In genomic region chr4:107453987-107454386, GRCh38 we compare ENCODE assay signal across 30 cellular contexts.
"Had no signal": no experiment of that assay in that cellular context is flagged by ENCODE, and none has a peak within 500 bp of the region (broad histone marks: within the 10 kb centered on the region; RNA-seq: fewer than 3 reads in every experiment).

No MANE protein-coding gene starts in this region.

- H3K4me3 Mint-ChIP-seq: activated CD4-positive, alpha-beta memory T cell treated with anti-CD3 and anti-CD28 coated beads, Interleukin-2, amount 10 ng/mL, durations not matched to agents 7 days and 5 days; activated CD4-positive, alpha-beta T cell treated with anti-CD3 and anti-CD28 coated beads for 36 hours; activated CD4-positive, alpha-beta T cell treated with anti-CD3 and anti-CD28 coated beads, Interleukin-2, amount 10 ng/mL, durations not matched to agents 7 days and 5 days; activated naive CD4-positive, alpha-beta T cell treated with anti-CD3 and anti-CD28 coated beads, Interleukin-2, amount 10 ng/mL, durations not matched to agents 7 days and 5 days; activated naive CD8-positive, alpha-beta T cell; activated T-cell treated with anti-CD3 and anti-CD28 coated beads, Interleukin-2, amount 50 U/mL, for 24 hours; activated T-cell treated with anti-CD3 and anti-CD28 coated beads, Interleukin-2, amount 50 U/mL, for 72 hours; endodermal cell; T-helper 17 cell; T-helper 2 cell treated with Interferon-gamma antibody and Interleukin-4, amounts not matched to agents 5 μg/mL and 100 μg/mL, for 36 hours had no signal

- H3K36me3 Mint-ChIP-seq: activated naive CD4-positive, alpha-beta T cell treated with anti-CD3 and anti-CD28 coated beads, Interleukin-2, amount 10 ng/mL, durations not matched to agents 7 days and 5 days; activated naive CD8-positive, alpha-beta T cell had no signal

- H3K4me1 ChIP-seq: colonic mucosa, foreskin keratinocyte had no signal

- H3K9me3 Mint-ChIP-seq: activated CD4-positive, alpha-beta memory T cell treated with anti-CD3 and anti-CD28 coated beads, Interleukin-2, amount 10 ng/mL, durations not matched to agents 7 days and 5 days; activated CD4-positive, alpha-beta T cell treated with anti-CD3 and anti-CD28 coated beads, Interleukin-2, amount 10 ng/mL, durations not matched to agents 7 days and 5 days; activated naive CD4-positive, alpha-beta T cell treated with anti-CD3 and anti-CD28 coated beads, Interleukin-2, amount 10 ng/mL, durations not matched to agents 7 days and 5 days; activated T-cell treated with anti-CD3 and anti-CD28 coated beads, Interleukin-2, amount 50 U/mL, for 24 hours; activated T-cell treated with anti-CD3 and anti-CD28 coated beads, Interleukin-2, amount 50 U/mL, for 72 hours; endodermal cell; T-helper 2 cell treated with Interferon-gamma antibody and Interleukin-4, amounts not matched to agents 5 μg/mL and 100 μg/mL, for 36 hours had no signal

- ATAC-seq: activated CD4-positive, alpha-beta T cell treated with anti-CD3 and anti-CD28 coated beads for 36 hours; activated T-cell treated with anti-CD3 and anti-CD28 coated beads, Interleukin-2, amount 50 U/mL, for 72 hours; foreskin keratinocyte; gastrocnemius medialis; heart left ventricle; T-helper 17 cell had no signal

- H3K27me3 ChIP-seq: colonic mucosa, esophagus muscularis mucosa, gastrocnemius medialis, heart left ventricle had no signal

- H3K27ac ChIP-seq: colonic mucosa, esophagus muscularis mucosa, foreskin keratinocyte, gastrocnemius medialis, heart left ventricle had no signal

- H3K4me1 Mint-ChIP-seq: activated CD4-positive, alpha-beta memory T cell treated with anti-CD3 and anti-CD28 coated beads, Interleukin-2, amount 10 ng/mL, durations not matched to agents 7 days and 5 days; activated CD4-positive, alpha-beta T cell treated with anti-CD3 and anti-CD28 coated beads for 36 hours; activated CD4-positive, alpha-beta T cell treated with anti-CD3 and anti-CD28 coated beads, Interleukin-2, amount 10 ng/mL, durations not matched to agents 7 days and 5 days; activated naive CD4-positive, alpha-beta T cell treated with anti-CD3 and anti-CD28 coated beads, Interleukin-2, amount 10 ng/mL, durations not matched to agents 7 days and 5 days had no signal

- H3K27me3 Mint-ChIP-seq: activated naive CD4-positive, alpha-beta T cell treated with anti-CD3 and anti-CD28 coated beads, Interleukin-2, amount 10 ng/mL, durations not matched to agents 7 days and 5 days had no signal

- DNase-seq: activated CD4-positive, alpha-beta memory T cell treated with anti-CD3 and anti-CD28 coated beads, Interleukin-2, amount 10 ng/mL, durations not matched to agents 7 days and 5 days; activated CD4-positive, alpha-beta T cell treated with anti-CD3 and anti-CD28 coated beads for 36 hours; activated CD4-positive, alpha-beta T cell treated with anti-CD3 and anti-CD28 coated beads, Interleukin-2, amount 10 ng/mL, durations not matched to agents 7 days and 5 days; activated CD4-positive, alpha-beta T cell treated with anti-CD3 and anti-CD28 coated beads, Interleukin-2, amount 50 U/mL, for 4 hours; activated CD4-positive, CD25-positive, alpha-beta regulatory T cell; activated CD4-positive, CD25-positive, alpha-beta regulatory T cell treated with anti-CD3 and anti-CD28 coated beads, Interleukin-2, amount 50 U/mL, for 72 hours; activated CD8-positive, alpha-beta memory T cell treated with anti-CD3 and anti-CD28 coated beads, Interleukin-2, amount 50 U/mL, for 48 hours; activated gamma-delta T cell; activated naive CD4-positive, alpha-beta T cell; activated naive CD4-positive, alpha-beta T cell treated with anti-CD3 and anti-CD28 coated beads, Interleukin-2, amount 10 ng/mL, durations not matched to agents 7 days and 5 days; activated T-cell treated with anti-CD3 and anti-CD28 coated beads for 4 hours; activated T-cell treated with anti-CD3 and anti-CD28 coated beads, Interleukin-2, amount 50 U/mL, for 24 hours; activated T-cell treated with anti-CD3 and anti-CD28 coated beads, Interleukin-2, amount 50 U/mL, for 72 hours; amniotic stem cell; anterior cingulate cortex; caudate nucleus; colonic mucosa; effector CD8-positive, alpha-beta T cell; endodermal cell; erythroblast; foreskin keratinocyte; gastrocnemius medialis; glutamatergic neuron; heart left ventricle; T-helper 1 cell; T-helper 17 cell; T1000 had no signal

- H3K36me3 ChIP-seq: colonic mucosa, esophagus muscularis mucosa, gastrocnemius medialis, heart left ventricle had no signal

- H3K4me3 ChIP-seq: colonic mucosa, esophagus muscularis mucosa, gastrocnemius medialis, heart left ventricle had no signal

- H3K9me3 ChIP-seq: colonic mucosa, esophagus muscularis mucosa, gastrocnemius medialis, heart left ventricle had no signal

- H3K27ac Mint-ChIP-seq: activated CD4-positive, alpha-beta memory T cell treated with anti-CD3 and anti-CD28 coated beads, Interleukin-2, amount 10 ng/mL, durations not matched to agents 7 days and 5 days; activated CD4-positive, alpha-beta T cell treated with anti-CD3 and anti-CD28 coated beads for 36 hours; activated CD4-positive, alpha-beta T cell treated with anti-CD3 and anti-CD28 coated beads, Interleukin-2, amount 10 ng/mL, durations not matched to agents 7 days and 5 days; activated naive CD4-positive, alpha-beta T cell treated with anti-CD3 and anti-CD28 coated beads, Interleukin-2, amount 10 ng/mL, durations not matched to agents 7 days and 5 days; activated naive CD8-positive, alpha-beta T cell; activated T-cell treated with anti-CD3 and anti-CD28 coated beads, Interleukin-2, amount 50 U/mL, for 24 hours; activated T-cell treated with anti-CD3 and anti-CD28 coated beads, Interleukin-2, amount 50 U/mL, for 72 hours; endodermal cell; T-helper 17 cell; T-helper 2 cell treated with Interferon-gamma antibody and Interleukin-4, amounts not matched to agents 5 μg/mL and 100 μg/mL, for 36 hours had no signal
